ENCODE assay signal across 10 cellular contexts in genomic region chr7:103983201-103983977, GRCh38. TPM values are rescaled to one million over a fixed set of nuclear protein-coding genes. Genes with fewer than 3 reads are reported as not detected.
"Had no signal": no experiment of that assay in that cellular context is flagged by ENCODE, and none has a peak within 500 bp of the region (broad histone marks: within the 10 kb centered on the region; RNA-seq: fewer than 3 reads in every experiment).

No MANE protein-coding gene starts in this region.

- ATAC-seq: HCT116 had no signal

- H3K9me3 ChIP-seq: HAP-1 had no signal

- H3K4me3 ChIP-seq: HAP-1 had no signal

- H3K36me3 ChIP-seq: HAP-1 had no signal

- FAIRE-seq: HTR-8/SVneo had no signal

- DNase-seq: GOT3, H7, HFFc6, KG1 had no signal

RNA-seq across cellular contexts. Expression of gene RELN, which starts 6.1 kb away (rescaled TPM):
- total RNA-seq: H4, HT-29 had no signal
- polyA plus RNA-seq: IgD-negative memory B cell had no signal
